13 cellular contexts compared by ENCODE assay signal in the genomic region with DNA sequence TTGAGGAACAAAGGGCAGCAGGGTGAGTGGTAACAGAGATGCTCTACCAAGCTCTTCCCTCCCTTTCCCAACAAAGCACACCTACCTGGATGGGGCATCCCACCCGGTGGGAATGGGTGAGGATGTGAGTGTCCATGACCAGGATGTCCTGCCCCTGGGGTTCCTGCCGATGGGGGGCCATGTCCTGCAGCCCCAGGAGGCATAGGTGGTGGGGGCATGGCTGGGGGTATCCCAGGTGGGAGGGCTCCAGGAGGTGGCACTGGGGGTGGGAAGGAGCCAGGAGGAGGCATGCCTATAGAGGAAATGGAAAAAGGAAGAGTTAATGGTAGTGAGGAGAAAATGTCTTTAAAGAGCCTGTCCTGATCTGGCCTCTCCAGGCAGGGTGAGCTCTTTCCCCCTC. TPM values are rescaled to one million over a fixed set of nuclear protein-coding genes. Genes with fewer than 3 reads are reported as not detected.
A peak's percentile ranks its signal among the peaks of the same experiment; 100 is the strongest.
DNase-seq lines count a peak whose midpoint lies in the region; ATAC-seq and TF ChIP-seq lines count a peak whose summit lies in the region.
"Had no signal": no experiment of that assay in that cellular context is flagged by ENCODE, and none has a peak within 500 bp of the region (broad histone marks: within the 10 kb centered on the region; RNA-seq: fewer than 3 reads in every experiment).

No MANE protein-coding gene starts in this region.

- peak overlapping the region; percentile 89 to 96 (median 94) for H3K4me3 Mint-ChIP-seq in CD4-positive, CD25-positive, alpha-beta regulatory T cell
- H3K4me3 Mint-ChIP-seq in activated naive CD8-positive, alpha-beta T cell: peak overlapping the region; percentile 98
- peak overlapping the region; percentile 64 to 99 (median 95) for H3K4me3 Mint-ChIP-seq in naive thymus-derived CD4-positive, alpha-beta T cell

- H3K27ac Mint-ChIP-seq in CD4-positive, CD25-positive, alpha-beta regulatory T cell: peak overlapping the region in 1 of 3 donors; percentile 42
- no peak overlapping the region for H3K27ac Mint-ChIP-seq in activated naive CD8-positive, alpha-beta T cell
- peak overlapping the region in 6 of 9 donors; percentile 14 to 91 (median 42) for H3K27ac Mint-ChIP-seq in naive thymus-derived CD4-positive, alpha-beta T cell

- H3K27ac ChIP-seq in CD4-positive, CD25-positive, alpha-beta regulatory T cell (ENCODE audit: insufficient read depth, low read length, poor library complexity, severe bottlenecking): no peak overlapping the region
- H3K27ac ChIP-seq in HEK293 (ENCODE audit: extremely low read depth, low read depth, low read length): no peak overlapping the region
- H3K27ac ChIP-seq in naive thymus-derived CD4-positive, alpha-beta T cell (ENCODE audit: low read depth, low read length): no peak overlapping the region
- H3K27ac ChIP-seq: epithelial cell of prostate had no signal

- no peaks in the 10 kb centered on the region for H3K9me3 ChIP-seq in CD4-positive, CD25-positive, alpha-beta regulatory T cell (ENCODE audit: control insufficient read depth in 2 of 2, low read length in 2 of 2)
- H3K9me3 ChIP-seq in HEK293 (ENCODE audit: control insufficient read depth, insufficient read depth, low read depth, low read length): no peaks in the 10 kb centered on the region
- no peaks in the 10 kb centered on the region for H3K9me3 ChIP-seq in naive thymus-derived CD4-positive, alpha-beta T cell (ENCODE audit: control insufficient read depth in 2 of 3, low read length in 3 of 3)
- no peaks in the 10 kb centered on the region for H3K9me3 ChIP-seq in MG63

- no peaks in the 10 kb centered on the region for H3K9me3 Mint-ChIP-seq in CD4-positive, CD25-positive, alpha-beta regulatory T cell
- no peaks in the 10 kb centered on the region for H3K9me3 Mint-ChIP-seq in activated naive CD8-positive, alpha-beta T cell (ENCODE audit: low read depth)
- peaks cover 0 to 1% (median 0%) of the 10 kb centered on the region in 11 donors for H3K9me3 Mint-ChIP-seq in naive thymus-derived CD4-positive, alpha-beta T cell

- intact Hi-C loops in naive thymus-derived CD4-positive, alpha-beta T cell (cut with micrococcal nuclease): loop anchor here (2.0 kb wide), 2 partner anchors 37 to 1329 kb away; a partner anchor contains a TSS

- POLR2A ChIA-PET in HEK293 (lab: Yijun Ruan, JAX): interaction anchor here (1.2 kb wide), 1 partner anchor 11 kb away, joined by 7 read pairs; a partner anchor contains a TSS
- POLR2A ChIA-PET in naive thymus-derived CD4-positive, alpha-beta T cell (lab: Charles Lee): interaction anchor here (1.0 to 2.5 kb wide), 5 partner anchors 24 to 224 kb away, joined by 3 to 27 read pairs (median 3); a partner anchor contains a TSS

- no peak for ATAC-seq in CD4-positive, CD25-positive, alpha-beta regulatory T cell (ENCODE audit: low read depth in 2 of 2)
- no peak for ATAC-seq in naive thymus-derived CD4-positive, alpha-beta T cell
- ATAC-seq in GM18520 (IDR thresholded peaks at IDR 0.05; ENCODE audit: unreplicated experiment) (no peak), HG02884 (IDR thresholded peaks at IDR 0.05; ENCODE audit: unreplicated experiment) (no peak)

- TF ChIP-seq CTCF in HEK293 (tag by site-specific recombination; IDR thresholded peaks at IDR 0.05): no peak

- H3K4me1 ChIP-seq in CD4-positive, CD25-positive, alpha-beta regulatory T cell (ENCODE audit: control insufficient read depth, insufficient read depth, low read length, poor library complexity, severe bottlenecking): peaks cover 29% of the 10 kb centered on the region
- H3K4me1 ChIP-seq in HEK293 (ENCODE audit: control insufficient read depth, insufficient read depth, low read length): 0 out of 2 replicates have a peak, but pooled peaks cover 2% of the 10 kb centered on the region
- peaks cover 19 to 30% of the 10 kb centered on the region in 2 donors for H3K4me1 ChIP-seq in naive thymus-derived CD4-positive, alpha-beta T cell (ENCODE audit: control insufficient read depth in 2 of 2, insufficient read depth in 2 of 2, low read length in 2 of 2)

- no peak for DNase-seq in CD4-positive, CD25-positive, alpha-beta regulatory T cell
- no peak for DNase-seq in naive thymus-derived CD4-positive, alpha-beta T cell
- DNase-seq in SKM-1 treated with dmso at 0.1 percent for 144 hours (lab: John Stamatoyannopoulos, UW; ENCODE audit: unreplicated experiment) (no peak), MG63 (no peak)
- DNase-seq: activated CD8-positive, alpha-beta memory T cell treated with anti-CD3 and anti-CD28 coated beads for 24 hours; NCI-H1417; NCI-H524 treated with DMSO at 0.1 percent for 48 hours; Right ventricle myocardium superior had no signal

- peak overlapping the region; percentile 92 for H3K4me3 ChIP-seq in CD4-positive, CD25-positive, alpha-beta regulatory T cell (ENCODE audit: low read depth, low read length)
- H3K4me3 ChIP-seq in HEK293 (ENCODE audit: low read depth, low read length): no peak overlapping the region
- peak overlapping the region; percentile 35 for H3K4me3 ChIP-seq in naive thymus-derived CD4-positive, alpha-beta T cell (ENCODE audit: low read length)
- H3K4me3 ChIP-seq in MG63: no peak overlapping the region

- H3K36me3 ChIP-seq in CD4-positive, CD25-positive, alpha-beta regulatory T cell (ENCODE audit: control insufficient read depth, insufficient read depth, low read length): peaks cover 44% of the 10 kb centered on the region
- peaks cover 42 to 72% of the 10 kb centered on the region in 2 experiments for H3K36me3 ChIP-seq in HEK293 (ENCODE audit: control insufficient read depth in 2 of 2, insufficient read depth in 1 of 2, low read length in 2 of 2)
- H3K36me3 ChIP-seq in naive thymus-derived CD4-positive, alpha-beta T cell (ENCODE audit: control insufficient read depth in 2 of 3, insufficient read depth in 3 of 3, low read length in 3 of 3): peaks cover 28 to 47% (median 34%) of the 10 kb centered on the region in 3 experiments
- peaks cover 58% of the 10 kb centered on the region for H3K36me3 ChIP-seq in MG63

- H3K27me3 Mint-ChIP-seq in CD4-positive, CD25-positive, alpha-beta regulatory T cell: no peaks in the 10 kb centered on the region
- no peaks in the 10 kb centered on the region for H3K27me3 Mint-ChIP-seq in activated naive CD8-positive, alpha-beta T cell
- H3K27me3 Mint-ChIP-seq in naive thymus-derived CD4-positive, alpha-beta T cell: no peaks in the 10 kb centered on the region

- no peaks in the 10 kb centered on the region for H3K27me3 ChIP-seq in CD4-positive, CD25-positive, alpha-beta regulatory T cell (ENCODE audit: control insufficient read depth, insufficient read depth, low read length)
- no peaks in the 10 kb centered on the region for H3K27me3 ChIP-seq in naive thymus-derived CD4-positive, alpha-beta T cell (ENCODE audit: control insufficient read depth in 2 of 2, insufficient read depth in 2 of 2, low read length in 2 of 2)
- no peaks in the 10 kb centered on the region for H3K27me3 ChIP-seq in MG63

- H3K4me1 Mint-ChIP-seq in CD4-positive, CD25-positive, alpha-beta regulatory T cell: peaks cover 23 to 48% (median 30%) of the 10 kb centered on the region in 4 donors
- peaks cover 37% of the 10 kb centered on the region for H3K4me1 Mint-ChIP-seq in activated naive CD8-positive, alpha-beta T cell (ENCODE audit: low read depth)
- H3K4me1 Mint-ChIP-seq in naive thymus-derived CD4-positive, alpha-beta T cell: peaks cover 40 to 63% (median 47%) of the 10 kb centered on the region in 7 donors

- peaks cover 44% of the 10 kb centered on the region for H3K36me3 Mint-ChIP-seq in CD4-positive, CD25-positive, alpha-beta regulatory T cell
- H3K36me3 Mint-ChIP-seq in activated naive CD8-positive, alpha-beta T cell: peaks cover 25% of the 10 kb centered on the region
- H3K36me3 Mint-ChIP-seq in naive thymus-derived CD4-positive, alpha-beta T cell: peaks cover 24 to 48% (median 39%) of the 10 kb centered on the region in 5 donors

- CTCF ChIA-PET in HEK293 (lab: Yijun Ruan, JAX): no interaction called here
- CTCF ChIA-PET in naive thymus-derived CD4-positive, alpha-beta T cell (lab: Charles Lee): interaction anchor here (0.5 kb wide), 1 partner anchor 39 kb away, joined by 3 read pairs; no protein-coding TSS in a partner anchor

TF ChIP-seq in HEK293, 187 proteins besides CTCF, POLR2A, EP300 and RAD21:
- peak; percentile 48 for TF ChIP-seq ZIC2 (tag by site-specific recombination; IDR thresholded peaks at IDR 0.05)
- peak; percentile 87 for TF ChIP-seq GLIS1 (tag by site-specific recombination; IDR thresholded peaks at IDR 0.05)
- TF ChIP-seq TRIM28 (IDR thresholded peaks at IDR 0.05; ENCODE audit: borderline replicate concordance, low read length): no peak

RNA-seq across cellular contexts. Expression of a gene that starts 1.9 kb away (rescaled TPM):
- total RNA-seq in CD4-positive, CD25-positive, alpha-beta regulatory T cell: 56.0 TPM
- polyA plus RNA-seq in CD4-positive, CD25-positive, alpha-beta regulatory T cell: 100 to 1,000 TPM in 1 of 4 donors, 10 to 100 TPM in 3; 81.8 to 103 (median 87.4) TPM
- 100 to 1,000 TPM in 1 of 5 experiments, 10 to 100 TPM in 4; 39.0 to 103 (median 43.4) TPM for total RNA-seq in naive thymus-derived CD4-positive, alpha-beta T cell
- 100 to 1,000 TPM in 1 of 2 donors, 10 to 100 TPM in 1; 80.8 to 114 TPM for polyA plus RNA-seq in naive thymus-derived CD4-positive, alpha-beta T cell
- 35.9 and 42.3 TPM in 2 replicates for total RNA-seq in MG63 (2014; rRNA removed; shearing (Covaris generic); ENCODE audit: low replicate concordance)

RNA-seq across cellular contexts. Expression of a gene that starts 8.1 kb away (rescaled TPM):
- total RNA-seq in CD4-positive, CD25-positive, alpha-beta regulatory T cell: 3.3 TPM
- polyA plus RNA-seq in CD4-positive, CD25-positive, alpha-beta regulatory T cell: 1 to 10 TPM in 3 of 4 donors, under 1 TPM in 1; 0.91 to 2.7 (median 1.4) TPM
- 10 to 100 TPM in 1 of 5 experiments, 1 to 10 TPM in 4; 2.6 to 18.8 (median 3.1) TPM for total RNA-seq in naive thymus-derived CD4-positive, alpha-beta T cell
- polyA plus RNA-seq in naive thymus-derived CD4-positive, alpha-beta T cell: 1 to 10 TPM; 1.3 to 2.1 TPM
- 0.16 TPM in 1 of 2 replicates, not detected in the other for total RNA-seq in MG63 (2014; rRNA removed; shearing (Covaris generic); ENCODE audit: low replicate concordance)

RNA-seq across cellular contexts. Expression of a gene that starts 10.9 kb away (rescaled TPM):
- 0.47 TPM for total RNA-seq in CD4-positive, CD25-positive, alpha-beta regulatory T cell
- polyA plus RNA-seq in CD4-positive, CD25-positive, alpha-beta regulatory T cell: under 1 TPM; 0.13 to 0.98 (median 0.48) TPM
- total RNA-seq in naive thymus-derived CD4-positive, alpha-beta T cell: 10 to 100 TPM in 1 of 5 experiments, 1 to 10 TPM in 4; 1.2 to 14.2 (median 3.6) TPM
- not detected for polyA plus RNA-seq in naive thymus-derived CD4-positive, alpha-beta T cell
- total RNA-seq in MG63 (2014; rRNA removed; shearing (Covaris generic); ENCODE audit: low replicate concordance): 0.35 and 3.0 TPM in 2 replicates

RNA-seq across cellular contexts. Expression of a gene that starts 26.4 kb away (rescaled TPM):
- total RNA-seq in CD4-positive, CD25-positive, alpha-beta regulatory T cell: 6.2 TPM
- polyA plus RNA-seq in CD4-positive, CD25-positive, alpha-beta regulatory T cell: 10 to 100 TPM; 37.9 to 47.8 (median 39.5) TPM
- total RNA-seq in naive thymus-derived CD4-positive, alpha-beta T cell: 10 to 100 TPM in 3 of 5 experiments, 1 to 10 TPM in 2; 7.8 to 28.9 (median 18.2) TPM
- polyA plus RNA-seq in naive thymus-derived CD4-positive, alpha-beta T cell: 10 to 100 TPM; 38.2 to 50.9 TPM
- 9.5 and 33.3 TPM in 2 replicates for total RNA-seq in MG63 (2014; rRNA removed; shearing (Covaris generic); ENCODE audit: low replicate concordance)

Comparison
In these comparisons a context has a peak if more than half of its experiments do, and no peak if none do; other contexts are left out.
1. H3K4me3 ChIP-seq: peak in CD4-positive, CD25-positive, alpha-beta regulatory T cell (single experiment) and naive thymus-derived CD4-positive, alpha-beta T cell (single experiment); none in HEK293 (single experiment) and MG63 (single experiment).
2. Peak in every context shown above with its lines, with median percentiles within 50 percentile points of each other: H3K4me3 Mint-ChIP-seq.